Comparison of ENCODE assay signal across 9 cellular contexts in the genomic region with DNA sequence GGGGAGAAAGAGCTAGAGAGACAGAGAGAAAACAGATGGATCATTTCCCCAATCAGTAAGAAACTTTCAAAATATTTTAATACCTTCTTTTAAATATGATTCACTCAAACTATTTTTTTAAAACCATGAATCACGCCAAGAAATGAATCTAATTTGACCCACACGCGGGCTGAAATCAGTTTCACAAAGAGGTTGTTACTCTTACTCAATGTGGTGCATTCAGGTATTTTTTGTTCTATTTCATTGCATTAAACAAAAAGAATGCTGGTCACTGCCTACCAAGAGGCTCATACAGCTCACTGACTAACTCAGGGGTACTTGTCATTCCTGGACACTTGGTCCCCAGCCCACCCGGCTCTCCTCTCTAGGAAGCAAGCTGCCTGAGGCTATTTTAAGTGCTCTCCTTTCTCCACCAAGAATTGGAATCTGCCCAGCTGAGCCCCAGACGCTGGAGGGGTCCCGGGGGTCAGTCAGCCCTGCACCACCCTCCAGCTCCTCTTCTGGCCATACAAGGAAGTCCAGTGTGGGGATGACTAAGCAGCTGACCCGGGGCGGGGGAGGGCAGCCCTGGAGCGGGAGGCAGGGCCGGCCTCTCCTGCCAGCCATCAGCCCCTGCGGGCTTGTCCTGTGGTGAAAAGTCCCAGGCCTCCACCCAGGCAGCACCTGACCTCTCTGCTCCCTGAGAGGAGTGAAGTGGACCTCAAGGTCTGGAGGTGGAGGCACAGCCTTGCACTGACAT. TPM values are rescaled to one million over a fixed set of nuclear protein-coding genes. Genes with fewer than 3 reads are reported as not detected.
A peak's percentile ranks its signal among the peaks of the same experiment; 100 is the strongest.
DNase-seq lines count a peak whose midpoint lies in the region; ATAC-seq and TF ChIP-seq lines count a peak whose summit lies in the region.
"Had no signal": no experiment of that assay in that cellular context is flagged by ENCODE, and none has a peak within 500 bp of the region (broad histone marks: within the 10 kb centered on the region; RNA-seq: fewer than 3 reads in every experiment).

No MANE protein-coding gene starts in this region.

- H3K27ac ChIP-seq in osteoblast (ENCODE audit: low read depth, low read length), result peak overlapping the region; percentile 99

- peak overlapping the region; percentile 97 for H2AFZ ChIP-seq in osteoblast (ENCODE audit: low read length)

- ATAC-seq in SK-N-SH treated with all-trans-retinoic acid at 6 μM for 48 hours, result peak; percentile 84
- no peak for ATAC-seq in GM18520 (IDR thresholded peaks at IDR 0.05; ENCODE audit: unreplicated experiment)
- ATAC-seq in GM21825 (IDR thresholded peaks at IDR 0.05; ENCODE audit: unreplicated experiment), result no peak
- ATAC-seq in GM18861 (IDR thresholded peaks at IDR 0.05; ENCODE audit: unreplicated experiment), result no peak

- peak overlapping the region; percentile 65 for H3K4me3 ChIP-seq in osteoblast (ENCODE audit: insufficient read depth, low read length)

- H4K20me1 ChIP-seq in osteoblast (ENCODE audit: insufficient read depth, low read length), result no peaks in the 10 kb centered on the region

- in situ Hi-C loops in Caki2 (cut with HindIII; ENCODE audit: low pct_unique_long_range_greater_than_20kb, low sequenced_read_pairs), result no loop called here

- H3K27me3 ChIP-seq in osteoblast (ENCODE audit: insufficient read depth, low read length), result no peaks in the 10 kb centered on the region

- H3K36me3 ChIP-seq in osteoblast (ENCODE audit: insufficient read depth, low read length), result no peaks in the 10 kb centered on the region

- peaks cover 46% of the 10 kb centered on the region for H3K4me1 ChIP-seq in osteoblast (ENCODE audit: insufficient read depth, low read length)

- DNase-seq in Caki2 (ENCODE audit: low read depth) (peak; percentile 99), glomerular visceral epithelial cell (ENCODE audit: extremely low spot score) (peak; percentile 94), osteoblast (ENCODE audit: insufficient read length, low spot score, missing footprints) (peak; percentile 94), NOMO-1 (lab: John Stamatoyannopoulos, UW; ENCODE audit: unreplicated experiment in 2 of 2) (no peak)
- DNase-seq: activated naive CD4-positive, alpha-beta T cell treated with anti-CD3 and anti-CD28 coated beads, Interleukin-2, amount 10 ng/mL, durations not matched to agents 7 days and 5 days had no signal

- H3K9me3 ChIP-seq in osteoblast (ENCODE audit: low read depth, low read length), result no peaks in the 10 kb centered on the region

- peak; percentile 42 for TF ChIP-seq CTCF in osteoblast (IDR thresholded peaks at IDR 0.05; ENCODE audit: extremely low read depth, low read depth, low read length)

- no peaks in the 10 kb centered on the region for H3K79me2 ChIP-seq in osteoblast (ENCODE audit: insufficient read depth, low read length)

- H3K4me2 ChIP-seq in osteoblast (ENCODE audit: insufficient read depth, low read length), result peak overlapping the region; percentile 92

TF ChIP-seq in SK-N-SH treated with all-trans-retinoic acid at 6 μM for 48 hours, 23 proteins besides CTCF, POLR2A, EP300 and RAD21:
- no peak for TF ChIP-seq ZNF565 (CRISPR knock-in tag; conservative IDR thresholded peaks at IDR 0.05; ENCODE audit: low read depth)
- TF ChIP-seq ESRRG (CRISPR knock-in tag; IDR thresholded peaks at IDR 0.05), result no peak
- TF ChIP-seq CSDC2 (CRISPR knock-in tag; IDR thresholded peaks at IDR 0.05), result no peak
- no peak for TF ChIP-seq ZNF8 (CRISPR knock-in tag; IDR thresholded peaks at IDR 0.05)
- TF ChIP-seq ZFP3 (CRISPR knock-in tag; IDR thresholded peaks at IDR 0.05), result 0 out of 2 replicates have a peak, but pooled peaks have one; percentile 28
- no peak for TF ChIP-seq RARB (CRISPR knock-in tag; IDR thresholded peaks at IDR 0.05)
- no peak for TF ChIP-seq ZFP30 (CRISPR knock-in tag; IDR thresholded peaks at IDR 0.05)
- TF ChIP-seq ISL1 (CRISPR knock-in tag; IDR thresholded peaks at IDR 0.05), result peak; percentile 62
- TF ChIP-seq SNAI2 (CRISPR knock-in tag; IDR thresholded peaks at IDR 0.05), result no peak; the same call in 1 of the 2 replicates
- no peak for TF ChIP-seq ARNTL (CRISPR knock-in tag; IDR thresholded peaks at IDR 0.05; ENCODE audit: borderline replicate concordance, low read depth)
- TF ChIP-seq, protein P1, sequence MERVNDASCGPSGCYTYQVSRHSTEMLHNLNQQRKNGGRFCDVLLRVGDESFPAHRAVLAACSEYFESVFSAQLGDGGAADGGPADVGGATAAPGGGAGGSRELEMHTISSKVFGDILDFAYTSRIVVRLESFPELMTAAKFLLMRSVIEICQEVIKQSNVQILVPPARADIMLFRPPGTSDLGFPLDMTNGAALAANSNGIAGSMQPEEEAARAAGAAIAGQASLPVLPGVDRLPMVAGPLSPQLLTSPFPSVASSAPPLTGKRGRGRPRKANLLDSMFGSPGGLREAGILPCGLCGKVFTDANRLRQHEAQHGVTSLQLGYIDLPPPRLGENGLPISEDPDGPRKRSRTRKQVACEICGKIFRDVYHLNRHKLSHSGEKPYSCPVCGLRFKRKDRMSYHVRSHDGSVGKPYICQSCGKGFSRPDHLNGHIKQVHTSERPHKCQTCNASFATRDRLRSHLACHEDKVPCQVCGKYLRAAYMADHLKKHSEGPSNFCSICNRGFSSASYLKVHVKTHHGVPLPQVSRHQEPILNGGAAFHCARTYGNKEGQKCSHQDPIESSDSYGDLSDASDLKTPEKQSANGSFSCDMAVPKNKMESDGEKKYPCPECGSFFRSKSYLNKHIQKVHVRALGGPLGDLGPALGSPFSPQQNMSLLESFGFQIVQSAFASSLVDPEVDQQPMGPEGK (CRISPR knock-in tag; IDR thresholded peaks at IDR 0.05; ENCODE audit: borderline replicate concordance), result peak; percentile 44; the same call in 1 of the 2 replicates
- TF ChIP-seq, protein P2, sequence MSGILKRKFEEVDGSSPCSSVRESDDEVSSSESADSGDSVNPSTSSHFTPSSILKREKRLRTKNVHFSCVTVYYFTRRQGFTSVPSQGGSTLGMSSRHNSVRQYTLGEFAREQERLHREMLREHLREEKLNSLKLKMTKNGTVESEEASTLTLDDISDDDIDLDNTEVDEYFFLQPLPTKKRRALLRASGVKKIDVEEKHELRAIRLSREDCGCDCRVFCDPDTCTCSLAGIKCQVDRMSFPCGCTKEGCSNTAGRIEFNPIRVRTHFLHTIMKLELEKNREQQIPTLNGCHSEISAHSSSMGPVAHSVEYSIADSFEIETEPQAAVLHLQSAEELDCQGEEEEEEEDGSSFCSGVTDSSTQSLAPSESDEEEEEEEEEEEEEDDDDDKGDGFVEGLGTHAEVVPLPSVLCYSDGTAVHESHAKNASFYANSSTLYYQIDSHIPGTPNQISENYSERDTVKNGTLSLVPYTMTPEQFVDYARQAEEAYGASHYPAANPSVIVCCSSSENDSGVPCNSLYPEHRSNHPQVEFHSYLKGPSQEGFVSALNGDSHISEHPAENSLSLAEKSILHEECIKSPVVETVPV (CRISPR knock-in tag; IDR thresholded peaks at IDR 0.05), result no peak
- TF ChIP-seq, protein P3, sequence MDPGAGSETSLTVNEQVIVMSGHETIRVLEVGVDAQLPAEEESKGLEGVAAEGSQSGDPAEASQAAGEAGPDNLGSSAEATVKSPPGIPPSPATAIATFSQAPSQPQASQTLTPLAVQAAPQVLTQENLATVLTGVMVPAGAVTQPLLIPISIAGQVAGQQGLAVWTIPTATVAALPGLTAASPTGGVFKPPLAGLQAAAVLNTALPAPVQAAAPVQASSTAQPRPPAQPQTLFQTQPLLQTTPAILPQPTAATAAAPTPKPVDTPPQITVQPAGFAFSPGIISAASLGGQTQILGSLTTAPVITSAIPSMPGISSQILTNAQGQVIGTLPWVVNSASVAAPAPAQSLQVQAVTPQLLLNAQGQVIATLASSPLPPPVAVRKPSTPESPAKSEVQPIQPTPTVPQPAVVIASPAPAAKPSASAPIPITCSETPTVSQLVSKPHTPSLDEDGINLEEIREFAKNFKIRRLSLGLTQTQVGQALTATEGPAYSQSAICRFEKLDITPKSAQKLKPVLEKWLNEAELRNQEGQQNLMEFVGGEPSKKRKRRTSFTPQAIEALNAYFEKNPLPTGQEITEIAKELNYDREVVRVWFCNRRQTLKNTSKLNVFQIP (CRISPR knock-in tag; IDR thresholded peaks at IDR 0.05; ENCODE audit: borderline replicate concordance, low read depth), result no peak
- TF ChIP-seq, protein P4, sequence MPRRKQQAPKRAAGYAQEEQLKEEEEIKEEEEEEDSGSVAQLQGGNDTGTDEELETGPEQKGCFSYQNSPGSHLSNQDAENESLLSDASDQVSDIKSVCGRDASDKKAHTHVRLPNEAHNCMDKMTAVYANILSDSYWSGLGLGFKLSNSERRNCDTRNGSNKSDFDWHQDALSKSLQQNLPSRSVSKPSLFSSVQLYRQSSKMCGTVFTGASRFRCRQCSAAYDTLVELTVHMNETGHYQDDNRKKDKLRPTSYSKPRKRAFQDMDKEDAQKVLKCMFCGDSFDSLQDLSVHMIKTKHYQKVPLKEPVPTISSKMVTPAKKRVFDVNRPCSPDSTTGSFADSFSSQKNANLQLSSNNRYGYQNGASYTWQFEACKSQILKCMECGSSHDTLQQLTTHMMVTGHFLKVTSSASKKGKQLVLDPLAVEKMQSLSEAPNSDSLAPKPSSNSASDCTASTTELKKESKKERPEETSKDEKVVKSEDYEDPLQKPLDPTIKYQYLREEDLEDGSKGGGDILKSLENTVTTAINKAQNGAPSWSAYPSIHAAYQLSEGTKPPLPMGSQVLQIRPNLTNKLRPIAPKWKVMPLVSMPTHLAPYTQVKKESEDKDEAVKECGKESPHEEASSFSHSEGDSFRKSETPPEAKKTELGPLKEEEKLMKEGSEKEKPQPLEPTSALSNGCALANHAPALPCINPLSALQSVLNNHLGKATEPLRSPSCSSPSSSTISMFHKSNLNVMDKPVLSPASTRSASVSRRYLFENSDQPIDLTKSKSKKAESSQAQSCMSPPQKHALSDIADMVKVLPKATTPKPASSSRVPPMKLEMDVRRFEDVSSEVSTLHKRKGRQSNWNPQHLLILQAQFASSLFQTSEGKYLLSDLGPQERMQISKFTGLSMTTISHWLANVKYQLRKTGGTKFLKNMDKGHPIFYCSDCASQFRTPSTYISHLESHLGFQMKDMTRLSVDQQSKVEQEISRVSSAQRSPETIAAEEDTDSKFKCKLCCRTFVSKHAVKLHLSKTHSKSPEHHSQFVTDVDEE (CRISPR knock-in tag; IDR thresholded peaks at IDR 0.05), result no peak
- no peak for TF ChIP-seq TOX (CRISPR knock-in tag; IDR thresholded peaks at IDR 0.05; ENCODE audit: borderline replicate concordance)

RNA-seq across cellular contexts. Expression of a gene that starts 21.7 kb away (rescaled TPM):
- total RNA-seq in Caki2 (2014; rRNA removed; shearing (Covaris generic); ENCODE audit: low replicate concordance), result 966 and 971 TPM in 2 replicates
- total RNA-seq in osteoblast, result 71.6 and 80.0 TPM in 2 replicates

Comparison
In these comparisons a context has a peak if more than half of its experiments do, and no peak if none do; other contexts are left out.
1. DNase-seq: peak in Caki2 (single experiment), glomerular visceral epithelial cell (single experiment) and osteoblast (single experiment); none in NOMO-1 (0 of 2).
2. RNA of a gene that starts 21.7 kb away (total RNA-seq): 966 to 971 TPM in Caki2; 71.6 to 80.0 TPM in osteoblast; every median in the first group is over 10 times any median in the second.